In the genomic region with DNA sequence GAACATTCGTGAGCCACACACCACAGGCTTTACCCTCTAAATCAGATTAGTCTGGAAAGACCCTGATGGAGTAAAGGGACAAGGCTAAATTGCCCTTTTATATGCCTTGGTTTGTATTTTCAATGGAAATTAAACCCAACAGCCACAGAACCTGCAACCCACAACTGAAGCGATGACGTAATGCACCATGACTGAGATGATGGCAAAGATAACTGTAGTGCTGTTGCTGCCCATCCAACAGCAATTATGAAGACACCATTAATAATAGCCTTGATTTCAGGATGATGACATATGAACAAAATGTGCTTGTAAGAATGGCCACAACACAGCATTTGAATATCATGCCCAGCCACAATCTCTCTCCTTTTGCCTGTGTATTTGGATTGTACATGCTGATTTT, we compare ENCODE assay signal across 2 cellular contexts.
TF ChIP-seq lines count a peak whose summit lies in the region.

No MANE protein-coding gene starts in this region.

TF ChIP-seq in HepG2, 621 proteins besides CTCF, POLR2A, EP300 and RAD21:
- peak; percentile 92 for TF ChIP-seq ATF7 (IDR thresholded peaks at IDR 0.05)
- no peak for TF ChIP-seq ATF7 (CRISPR knock-in tag; IDR thresholded peaks at IDR 0.05)
- TF ChIP-seq NKX3-1 (CRISPR knock-in tag; IDR thresholded peaks at IDR 0.05): no peak
- TF ChIP-seq TBP (CRISPR knock-in tag; IDR thresholded peaks at IDR 0.05): no peak
- peak; percentile 41; the same call in 1 of the 2 replicates for TF ChIP-seq CEBPB (IDR thresholded peaks at IDR 0.05; ENCODE audit: borderline replicate concordance, low read depth, low read length)

TF ChIP-seq in GM12878, 131 proteins besides CTCF, POLR2A, EP300 and RAD21:
- TF ChIP-seq, protein P1, sequence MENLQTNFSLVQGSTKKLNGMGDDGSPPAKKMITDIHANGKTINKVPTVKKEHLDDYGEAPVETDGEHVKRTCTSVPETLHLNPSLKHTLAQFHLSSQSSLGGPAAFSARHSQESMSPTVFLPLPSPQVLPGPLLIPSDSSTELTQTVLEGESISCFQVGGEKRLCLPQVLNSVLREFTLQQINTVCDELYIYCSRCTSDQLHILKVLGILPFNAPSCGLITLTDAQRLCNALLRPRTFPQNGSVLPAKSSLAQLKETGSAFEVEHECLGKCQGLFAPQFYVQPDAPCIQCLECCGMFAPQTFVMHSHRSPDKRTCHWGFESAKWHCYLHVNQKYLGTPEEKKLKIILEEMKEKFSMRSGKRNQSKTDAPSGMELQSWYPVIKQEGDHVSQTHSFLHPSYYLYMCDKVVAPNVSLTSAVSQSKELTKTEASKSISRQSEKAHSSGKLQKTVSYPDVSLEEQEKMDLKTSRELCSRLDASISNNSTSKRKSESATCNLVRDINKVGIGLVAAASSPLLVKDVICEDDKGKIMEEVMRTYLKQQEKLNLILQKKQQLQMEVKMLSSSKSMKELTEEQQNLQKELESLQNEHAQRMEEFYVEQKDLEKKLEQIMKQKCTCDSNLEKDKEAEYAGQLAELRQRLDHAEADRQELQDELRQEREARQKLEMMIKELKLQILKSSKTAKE (IDR thresholded peaks at IDR 0.05; ENCODE audit: low read depth, poor library complexity, severe bottlenecking): no peak
- TF ChIP-seq, protein P2, sequence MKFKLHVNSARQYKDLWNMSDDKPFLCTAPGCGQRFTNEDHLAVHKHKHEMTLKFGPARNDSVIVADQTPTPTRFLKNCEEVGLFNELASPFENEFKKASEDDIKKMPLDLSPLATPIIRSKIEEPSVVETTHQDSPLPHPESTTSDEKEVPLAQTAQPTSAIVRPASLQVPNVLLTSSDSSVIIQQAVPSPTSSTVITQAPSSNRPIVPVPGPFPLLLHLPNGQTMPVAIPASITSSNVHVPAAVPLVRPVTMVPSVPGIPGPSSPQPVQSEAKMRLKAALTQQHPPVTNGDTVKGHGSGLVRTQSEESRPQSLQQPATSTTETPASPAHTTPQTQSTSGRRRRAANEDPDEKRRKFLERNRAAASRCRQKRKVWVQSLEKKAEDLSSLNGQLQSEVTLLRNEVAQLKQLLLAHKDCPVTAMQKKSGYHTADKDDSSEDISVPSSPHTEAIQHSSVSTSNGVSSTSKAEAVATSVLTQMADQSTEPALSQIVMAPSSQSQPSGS (IDR thresholded peaks at IDR 0.05; ENCODE audit: low read length): no peak
- peak; percentile 27; the same call in 1 of the 2 replicates for TF ChIP-seq ATF7 (IDR thresholded peaks at IDR 0.05; ENCODE audit: low read depth)
- TF ChIP-seq, protein P3, sequence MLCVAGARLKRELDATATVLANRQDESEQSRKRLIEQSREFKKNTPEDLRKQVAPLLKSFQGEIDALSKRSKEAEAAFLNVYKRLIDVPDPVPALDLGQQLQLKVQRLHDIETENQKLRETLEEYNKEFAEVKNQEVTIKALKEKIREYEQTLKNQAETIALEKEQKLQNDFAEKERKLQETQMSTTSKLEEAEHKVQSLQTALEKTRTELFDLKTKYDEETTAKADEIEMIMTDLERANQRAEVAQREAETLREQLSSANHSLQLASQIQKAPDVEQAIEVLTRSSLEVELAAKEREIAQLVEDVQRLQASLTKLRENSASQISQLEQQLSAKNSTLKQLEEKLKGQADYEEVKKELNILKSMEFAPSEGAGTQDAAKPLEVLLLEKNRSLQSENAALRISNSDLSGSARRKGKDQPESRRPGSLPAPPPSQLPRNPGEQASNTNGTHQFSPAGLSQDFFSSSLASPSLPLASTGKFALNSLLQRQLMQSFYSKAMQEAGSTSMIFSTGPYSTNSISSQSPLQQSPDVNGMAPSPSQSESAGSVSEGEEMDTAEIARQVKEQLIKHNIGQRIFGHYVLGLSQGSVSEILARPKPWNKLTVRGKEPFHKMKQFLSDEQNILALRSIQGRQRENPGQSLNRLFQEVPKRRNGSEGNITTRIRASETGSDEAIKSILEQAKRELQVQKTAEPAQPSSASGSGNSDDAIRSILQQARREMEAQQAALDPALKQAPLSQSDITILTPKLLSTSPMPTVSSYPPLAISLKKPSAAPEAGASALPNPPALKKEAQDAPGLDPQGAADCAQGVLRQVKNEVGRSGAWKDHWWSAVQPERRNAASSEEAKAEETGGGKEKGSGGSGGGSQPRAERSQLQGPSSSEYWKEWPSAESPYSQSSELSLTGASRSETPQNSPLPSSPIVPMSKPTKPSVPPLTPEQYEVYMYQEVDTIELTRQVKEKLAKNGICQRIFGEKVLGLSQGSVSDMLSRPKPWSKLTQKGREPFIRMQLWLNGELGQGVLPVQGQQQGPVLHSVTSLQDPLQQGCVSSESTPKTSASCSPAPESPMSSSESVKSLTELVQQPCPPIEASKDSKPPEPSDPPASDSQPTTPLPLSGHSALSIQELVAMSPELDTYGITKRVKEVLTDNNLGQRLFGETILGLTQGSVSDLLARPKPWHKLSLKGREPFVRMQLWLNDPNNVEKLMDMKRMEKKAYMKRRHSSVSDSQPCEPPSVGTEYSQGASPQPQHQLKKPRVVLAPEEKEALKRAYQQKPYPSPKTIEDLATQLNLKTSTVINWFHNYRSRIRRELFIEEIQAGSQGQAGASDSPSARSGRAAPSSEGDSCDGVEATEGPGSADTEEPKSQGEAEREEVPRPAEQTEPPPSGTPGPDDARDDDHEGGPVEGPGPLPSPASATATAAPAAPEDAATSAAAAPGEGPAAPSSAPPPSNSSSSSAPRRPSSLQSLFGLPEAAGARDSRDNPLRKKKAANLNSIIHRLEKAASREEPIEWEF (IDR thresholded peaks at IDR 0.05; ENCODE audit: insufficient replicate concordance, low read depth, low read length): no peak
TF ChIP-seq in GM12878: peak in this region for 1.
